Comparison of ENCODE assay signal across 22 cellular contexts in the genomic region with DNA sequence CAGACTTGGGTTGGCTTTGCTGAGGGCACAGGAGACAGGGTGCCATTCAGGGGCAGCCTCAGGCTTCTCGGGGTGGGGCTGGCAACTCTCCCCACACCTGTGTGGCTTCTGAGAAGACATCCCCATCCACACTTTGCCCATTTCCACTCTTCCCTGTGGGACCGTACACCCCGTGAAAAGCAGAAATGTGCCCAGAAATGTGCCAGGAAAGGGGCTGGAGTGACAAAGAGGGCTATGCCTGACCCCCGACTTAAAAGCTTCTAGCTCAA. TPM values are rescaled to one million over a fixed set of nuclear protein-coding genes. Genes with fewer than 3 reads are reported as not detected.
DNase-seq lines count a peak whose midpoint lies in the region; ATAC-seq and TF ChIP-seq lines count a peak whose summit lies in the region.
"Had no signal": no experiment of that assay in that cellular context is flagged by ENCODE, and none has a peak within 500 bp of the region (broad histone marks: within the 10 kb centered on the region; RNA-seq: fewer than 3 reads in every experiment).

No MANE protein-coding gene starts in this region.

- H3K27me3 ChIP-seq in left ventricle myocardium inferior (ENCODE audit: low read depth) (no peaks in the 10 kb centered on the region), foreskin keratinocyte (no peaks in the 10 kb centered on the region)
- no peaks in the 10 kb centered on the region for H3K27me3 ChIP-seq in effector memory CD4-positive, alpha-beta T cell (replicated peaks; ENCODE audit: control insufficient read depth, insufficient read depth, low read length, poor library complexity, severe bottlenecking)
- H3K27me3 ChIP-seq: BLaER1 treated with 17β-estradiol and CSF1 and Interleukin-3, amounts not matched to agents 10 nM and 100 nM; SJCRH30 had no signal

- H3K9me3 Mint-ChIP-seq in activated B cell treated with CpG ODN at 0.5 μM for 24 hours: no peaks in the 10 kb centered on the region
- H3K9me3 Mint-ChIP-seq: CD8-positive, alpha-beta memory T cell had no signal

- intact Hi-C loops in left ventricle myocardium inferior (cut with micrococcal nuclease) (no loop called here), left ventricle myocardium superior (cut with micrococcal nuclease) (no loop called here), activated B cell treated with CpG ODN at 0.5 μM for 24 hours (cut with micrococcal nuclease) (no loop called here)

- H3K4me1 ChIP-seq in left ventricle myocardium inferior (peaks cover 23% of the 10 kb centered on the region), HEK293 (ENCODE audit: control insufficient read depth, insufficient read depth, low read length) (no peaks in the 10 kb centered on the region), foreskin keratinocyte (no peaks in the 10 kb centered on the region)
- H3K4me1 ChIP-seq in effector memory CD4-positive, alpha-beta T cell (ENCODE audit: control insufficient read depth, insufficient read depth, low read length, poor library complexity, severe bottlenecking): peaks cover under 1% of the 10 kb centered on the region

- H3K36me3 ChIP-seq in left ventricle myocardium inferior: peaks cover 99% of the 10 kb centered on the region
- peaks cover 4 to 95% of the 10 kb centered on the region in 2 experiments; a peak in 2 of 3 replicates for H3K36me3 ChIP-seq in HEK293 (ENCODE audit: control insufficient read depth in 2 of 2, insufficient read depth in 1 of 2, low read length in 2 of 2)
- H3K36me3 ChIP-seq in effector memory CD4-positive, alpha-beta T cell (ENCODE audit: control insufficient read depth, insufficient read depth, low read length): peaks cover 100% of the 10 kb centered on the region
- H3K36me3 ChIP-seq: SJCRH30 had no signal

- H3K4me3 ChIP-seq in left ventricle myocardium inferior: no peak overlapping the region
- H3K4me3 ChIP-seq in HEK293 (ENCODE audit: low read depth, low read length): no peak overlapping the region
- no peak overlapping the region for H3K4me3 ChIP-seq in effector memory CD4-positive, alpha-beta T cell (ENCODE audit: insufficient read depth, low read depth, low read length, poor library complexity, severe bottlenecking)
- H3K4me3 ChIP-seq: BLaER1 treated with 17β-estradiol and CSF1 and Interleukin-3, amounts not matched to agents 10 nM and 100 nM; SJCRH30 had no signal

- POLR2A ChIA-PET in HEK293 (lab: Yijun Ruan, JAX): interaction anchor here (0.5 kb wide), 1 partner anchor 398 kb away, joined by 3 read pairs; no protein-coding TSS in a partner anchor
- POLR2A ChIA-PET in activated B cell treated with CpG ODN at 0.5 μM for 24 hours (lab: Charles Lee): interaction anchor here (1.0 kb wide), 1 partner anchor 216 kb away, joined by 3 read pairs; a partner anchor contains a TSS

- no peak for ATAC-seq in left ventricle myocardium superior
- ATAC-seq in activated B cell treated with CpG ODN at 0.5 μM for 24 hours (ENCODE audit: low read depth): no peak
- ATAC-seq in foreskin keratinocyte: no peak
- no peak for ATAC-seq in GM21825 (IDR thresholded peaks at IDR 0.05; ENCODE audit: unreplicated experiment)
- ATAC-seq: PC-3, Right ventricle myocardium inferior, SK-N-SH treated with all-trans-retinoic acid at 6 μM for 48 hours had no signal

- H3K27ac ChIP-seq in left ventricle myocardium inferior (replicated peaks) (no peak overlapping the region), HEK293 (ENCODE audit: extremely low read depth, low read depth, low read length) (no peak overlapping the region), foreskin keratinocyte (no peak overlapping the region)
- H3K27ac ChIP-seq in effector memory CD4-positive, alpha-beta T cell (ENCODE audit: insufficient read depth, low read length, poor library complexity, severe bottlenecking): no peak overlapping the region
- H3K27ac ChIP-seq: BLaER1 treated with 17β-estradiol and CSF1 and Interleukin-3, amounts not matched to agents 10 nM and 100 nM; SJCRH30 had no signal

- H3K4me3 Mint-ChIP-seq in activated B cell treated with CpG ODN at 0.5 μM for 24 hours: no peak overlapping the region
- H3K4me3 Mint-ChIP-seq: CD8-positive, alpha-beta memory T cell had no signal

- peak overlapping the region; percentile 12 for H3K27ac Mint-ChIP-seq in activated B cell treated with CpG ODN at 0.5 μM for 24 hours

- H3K9me3 ChIP-seq in left ventricle myocardium inferior (replicated peaks): no peaks in the 10 kb centered on the region
- no peaks in the 10 kb centered on the region for H3K9me3 ChIP-seq in HEK293 (ENCODE audit: control insufficient read depth, insufficient read depth, low read depth, low read length)
- H3K9me3 ChIP-seq in effector memory CD4-positive, alpha-beta T cell (ENCODE audit: control insufficient read depth, low read length): no peaks in the 10 kb centered on the region
- H3K9me3 ChIP-seq: BLaER1 treated with 17β-estradiol and CSF1 and Interleukin-3, amounts not matched to agents 10 nM and 100 nM; SJCRH30 had no signal

- DNase-seq in left ventricle myocardium inferior (peak; percentile 2), left ventricle myocardium superior (no peak), activated B cell treated with CpG ODN at 0.5 μM for 24 hours (no peak), foreskin keratinocyte (no peak)
- DNase-seq in effector memory CD4-positive, alpha-beta T cell: no peak
- DNase-seq: Calu3, DMS79 treated with DMSO at 0.1 percent for 48 hours, MV-4-11, NCI-H1105, NCI-H1436 treated with DMSO at 0.1 percent for 48 hours, NCI-H187 treated with DMSO at 0.1 percent for 48 hours, NCI-H446, NCI-H524 treated with DMSO at 0.1 percent for 48 hours, NCI-H774, PC-3, SJCRH30 had no signal

- TF ChIP-seq CTCF in left ventricle myocardium inferior (IDR thresholded peaks at IDR 0.05; ENCODE audit: borderline replicate concordance) (no peak), HEK293 (tag by site-specific recombination; IDR thresholded peaks at IDR 0.05) (no peak), activated B cell treated with CpG ODN at 0.5 μM for 24 hours (IDR thresholded peaks at IDR 0.05) (no peak), foreskin keratinocyte (conservative IDR thresholded peaks at IDR 0.05) (no peak)

- H3K27me3 Mint-ChIP-seq in activated B cell treated with CpG ODN at 0.5 μM for 24 hours: no peaks in the 10 kb centered on the region

- peaks cover 80% of the 10 kb centered on the region for H3K36me3 Mint-ChIP-seq in activated B cell treated with CpG ODN at 0.5 μM for 24 hours (ENCODE audit: low read depth)

- CTCF ChIA-PET in HEK293 (lab: Yijun Ruan, JAX) (interaction anchor here (0.7 to 0.9 kb wide), 2 partner anchors 66 to 567 kb away, joined by 3 to 6 read pairs; no protein-coding TSS in a partner anchor), activated B cell treated with CpG ODN at 0.5 μM for 24 hours (lab: Charles Lee) (interaction anchor here (0.9 kb wide), 1 partner anchor 15 kb away, joined by 4 read pairs; no protein-coding TSS in a partner anchor)

- H3K4me1 Mint-ChIP-seq in activated B cell treated with CpG ODN at 0.5 μM for 24 hours: peaks cover 36% of the 10 kb centered on the region

TF ChIP-seq in HEK293, 187 proteins besides CTCF, POLR2A, EP300 and RAD21:
- TF ChIP-seq, protein P1, sequence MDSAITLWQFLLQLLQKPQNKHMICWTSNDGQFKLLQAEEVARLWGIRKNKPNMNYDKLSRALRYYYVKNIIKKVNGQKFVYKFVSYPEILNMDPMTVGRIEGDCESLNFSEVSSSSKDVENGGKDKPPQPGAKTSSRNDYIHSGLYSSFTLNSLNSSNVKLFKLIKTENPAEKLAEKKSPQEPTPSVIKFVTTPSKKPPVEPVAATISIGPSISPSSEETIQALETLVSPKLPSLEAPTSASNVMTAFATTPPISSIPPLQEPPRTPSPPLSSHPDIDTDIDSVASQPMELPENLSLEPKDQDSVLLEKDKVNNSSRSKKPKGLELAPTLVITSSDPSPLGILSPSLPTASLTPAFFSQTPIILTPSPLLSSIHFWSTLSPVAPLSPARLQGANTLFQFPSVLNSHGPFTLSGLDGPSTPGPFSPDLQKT (IDR thresholded peaks at IDR 0.05; ENCODE audit: borderline replicate concordance, low read depth, low read length): no peak
- peak; percentile 2; the same call in 1 of the 2 replicates for TF ChIP-seq GLIS2 (tag by site-specific recombination; IDR thresholded peaks at IDR 0.05)
- TF ChIP-seq KLF10 (tag by site-specific recombination; IDR thresholded peaks at IDR 0.05): no peak
- no peak for TF ChIP-seq ZNF776 (tag by site-specific recombination; IDR thresholded peaks at IDR 0.05; ENCODE audit: borderline replicate concordance)
- no peak for TF ChIP-seq SP3 (tag by site-specific recombination; IDR thresholded peaks at IDR 0.05)
- TF ChIP-seq, protein P2, sequence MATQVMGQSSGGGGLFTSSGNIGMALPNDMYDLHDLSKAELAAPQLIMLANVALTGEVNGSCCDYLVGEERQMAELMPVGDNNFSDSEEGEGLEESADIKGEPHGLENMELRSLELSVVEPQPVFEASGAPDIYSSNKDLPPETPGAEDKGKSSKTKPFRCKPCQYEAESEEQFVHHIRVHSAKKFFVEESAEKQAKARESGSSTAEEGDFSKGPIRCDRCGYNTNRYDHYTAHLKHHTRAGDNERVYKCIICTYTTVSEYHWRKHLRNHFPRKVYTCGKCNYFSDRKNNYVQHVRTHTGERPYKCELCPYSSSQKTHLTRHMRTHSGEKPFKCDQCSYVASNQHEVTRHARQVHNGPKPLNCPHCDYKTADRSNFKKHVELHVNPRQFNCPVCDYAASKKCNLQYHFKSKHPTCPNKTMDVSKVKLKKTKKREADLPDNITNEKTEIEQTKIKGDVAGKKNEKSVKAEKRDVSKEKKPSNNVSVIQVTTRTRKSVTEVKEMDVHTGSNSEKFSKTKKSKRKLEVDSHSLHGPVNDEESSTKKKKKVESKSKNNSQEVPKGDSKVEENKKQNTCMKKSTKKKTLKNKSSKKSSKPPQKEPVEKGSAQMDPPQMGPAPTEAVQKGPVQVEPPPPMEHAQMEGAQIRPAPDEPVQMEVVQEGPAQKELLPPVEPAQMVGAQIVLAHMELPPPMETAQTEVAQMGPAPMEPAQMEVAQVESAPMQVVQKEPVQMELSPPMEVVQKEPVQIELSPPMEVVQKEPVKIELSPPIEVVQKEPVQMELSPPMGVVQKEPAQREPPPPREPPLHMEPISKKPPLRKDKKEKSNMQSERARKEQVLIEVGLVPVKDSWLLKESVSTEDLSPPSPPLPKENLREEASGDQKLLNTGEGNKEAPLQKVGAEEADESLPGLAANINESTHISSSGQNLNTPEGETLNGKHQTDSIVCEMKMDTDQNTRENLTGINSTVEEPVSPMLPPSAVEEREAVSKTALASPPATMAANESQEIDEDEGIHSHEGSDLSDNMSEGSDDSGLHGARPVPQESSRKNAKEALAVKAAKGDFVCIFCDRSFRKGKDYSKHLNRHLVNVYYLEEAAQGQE (tag by site-specific recombination; IDR thresholded peaks at IDR 0.05): no peak
TF ChIP-seq in HEK293: peak in this region for 1.

RNA-seq across cellular contexts. Expression of a gene that starts 50.6 kb away (rescaled TPM):
- total RNA-seq in left ventricle myocardium inferior (40.4 TPM), left ventricle myocardium superior (40.8 TPM), activated B cell treated with CpG ODN at 0.5 μM for 24 hours (111 and 123 TPM in 2 replicates), foreskin keratinocyte (59.4 and 64.1 TPM in 2 replicates)
- polyA plus RNA-seq in foreskin keratinocyte: 58.2 and 69.8 TPM in 2 replicates
